22 cellular contexts compared by ENCODE assay signal in genomic region chr12:66217342-66217929, GRCh38. TPM values are rescaled to one million over a fixed set of nuclear protein-coding genes. Genes with fewer than 3 reads are reported as not detected.
DNase-seq lines count a peak whose midpoint lies in the region; ATAC-seq and TF ChIP-seq lines count a peak whose summit lies in the region.
"Had no signal": no experiment of that assay in that cellular context is flagged by ENCODE, and none has a peak within 500 bp of the region (broad histone marks: within the 10 kb centered on the region; RNA-seq: fewer than 3 reads in every experiment).

No MANE protein-coding gene starts in this region.

- no TSS peak for BruUV-seq in OCI-LY7 (replicated peaks; lab: Mats Ljungman, UMichigan)

- H2BK5ac ChIP-seq in mesendoderm (ENCODE audit: low read length): no peak overlapping the region

- no peak overlapping the region for H2BK120ac ChIP-seq in mesendoderm (ENCODE audit: low read depth, low read length)

- H3K79me1 ChIP-seq in mesendoderm (ENCODE audit: low read length): no peaks in the 10 kb centered on the region

- peak overlapping the region; percentile 62 for H3K4me2 ChIP-seq in OCI-LY7 (ENCODE audit: low read length)
- H3K4me2 ChIP-seq in mesendoderm (ENCODE audit: low read length): no peak overlapping the region
- H3K4me2 ChIP-seq: A549 had no signal

- POLR2A ChIA-PET in OCI-LY7 (lab: Charles Lee): interaction anchor here (0.6 to 2.0 kb wide), 6 partner anchors 14 to 118 kb away, joined by 3 to 4 read pairs (median 4); no protein-coding TSS in a partner anchor

- peaks cover 18% of the 10 kb centered on the region for H3K9me3 ChIP-seq in OCI-LY7 (ENCODE audit: low read length)
- H3K9me3 ChIP-seq in adrenal gland (replicated peaks in 1 of 3): no peaks in the 10 kb centered on the region
- H3K9me3 ChIP-seq: uterus had no signal

- peak overlapping the region; percentile 27 for H3K4me3 ChIP-seq in OCI-LY7 (ENCODE audit: low read depth, low read length, poor library complexity, severe bottlenecking)
- H3K4me3 ChIP-seq in adrenal gland: no peak overlapping the region
- no peak overlapping the region for H3K4me3 ChIP-seq in mesendoderm (ENCODE audit: low read length)
- H3K4me3 ChIP-seq: A549, mucosa of descending colon, SJCRH30, skin epidermis, uterus had no signal

- no peaks in the 10 kb centered on the region for H3K27me3 ChIP-seq in adrenal gland
- no peaks in the 10 kb centered on the region for H3K27me3 ChIP-seq in mesendoderm (ENCODE audit: insufficient read depth, low read length, poor library complexity)
- H3K27me3 ChIP-seq: SJCRH30, uterus had no signal

- no peak overlapping the region for H3K27ac ChIP-seq in OCI-LY7 (ENCODE audit: low read depth, low read length, poor library complexity, severe bottlenecking)
- no peak overlapping the region for H3K27ac ChIP-seq in adrenal gland
- H3K27ac ChIP-seq in mesendoderm (ENCODE audit: low read depth, low read length): no peak overlapping the region
- H3K27ac ChIP-seq: A549, SJCRH30, uterus had no signal

- CTCF ChIA-PET in OCI-LY7 (lab: Charles Lee; ENCODE audit: unreplicated experiment): interaction anchor here (0.5 kb wide), 1 partner anchor 10 kb away, joined by 5 read pairs; no protein-coding TSS in a partner anchor

- peak; percentile 47 to 54 for DNase-seq in AML-193 (lab: John Stamatoyannopoulos, UW)
- DNase-seq in OCI-LY7 (ENCODE audit: low spot score): peak; percentile 27
- peak; percentile 25 for DNase-seq in naive B cell
- no peak for DNase-seq in adrenal gland
- DNase-seq in H4 (ENCODE audit: low spot score): no peak
- no peak for DNase-seq in mesendoderm
- DNase-seq: Calu3, cortex of kidney, DND-41, islet precursor cell, mucosa of descending colon, NCI-H1436 treated with DMSO at 0.1 percent for 48 hours, NCI-H2107, NCI-H446, NCI-H82, SJCRH30, uterus had no signal

- H3K36me3 ChIP-seq in OCI-LY7 (ENCODE audit: insufficient read depth, low read length): peaks cover 5% of the 10 kb centered on the region; the same call in 1 of the 2 replicates
- H3K36me3 ChIP-seq in adrenal gland (replicated peaks in 1 of 2): no peaks in the 10 kb centered on the region
- no peaks in the 10 kb centered on the region for H3K36me3 ChIP-seq in mesendoderm (ENCODE audit: control insufficient read depth, insufficient read depth, low read length)
- H3K36me3 ChIP-seq: uterus had no signal

- no peak overlapping the region for H2AK5ac ChIP-seq in mesendoderm (ENCODE audit: low read length)

- TF ChIP-seq POLR2A in adrenal gland (IDR thresholded peaks at IDR 0.05): no peak

- H3K9me2 ChIP-seq in OCI-LY7 (ENCODE audit: insufficient read depth, low read length): no peaks in the 10 kb centered on the region

- H3K23ac ChIP-seq in mesendoderm (ENCODE audit: low read length): no peak overlapping the region

- ATAC-seq in naive B cell (ENCODE audit: low read depth in 2 of 2): peak; percentile 86 to 92
- ATAC-seq in HG03045 (IDR thresholded peaks at IDR 0.05; ENCODE audit: unreplicated experiment): no peak
- ATAC-seq: A549, HepG2, mucosa of descending colon had no signal

- H3K27ac Mint-ChIP-seq in IgD-negative memory B cell (peak overlapping the region in 2 of 3 donors; percentile 1 to 4), naive B cell (peak overlapping the region; percentile 42 to 98 (median 86))

- H3K36me3 Mint-ChIP-seq in IgD-negative memory B cell (peaks cover 2% of the 10 kb centered on the region), naive B cell (peaks cover 6 to 10% of the 10 kb centered on the region in 2 donors)

- H4K8ac ChIP-seq in mesendoderm (ENCODE audit: low read depth, low read length): no peak overlapping the region

- H3K4me1 Mint-ChIP-seq in IgD-negative memory B cell (peaks cover 13 to 21% (median 14%) of the 10 kb centered on the region in 3 donors), naive B cell (peaks cover 22 to 32% (median 25%) of the 10 kb centered on the region in 3 donors)

- H3K79me2 ChIP-seq in OCI-LY7 (ENCODE audit: insufficient read depth, low read depth, low read length): no peaks in the 10 kb centered on the region
- H3K79me2 ChIP-seq in mesendoderm (ENCODE audit: control insufficient read depth, insufficient read depth, low read length): no peaks in the 10 kb centered on the region

- H4K20me1 ChIP-seq in OCI-LY7 (ENCODE audit: insufficient read depth, low read length): no peaks in the 10 kb centered on the region

- no peak overlapping the region for H3K56ac ChIP-seq in mesendoderm (ENCODE audit: low read length)

- TF ChIP-seq CTCF in OCI-LY7 (conservative IDR thresholded peaks at IDR 0.05; ENCODE audit: low read length) (no peak), adrenal gland (IDR thresholded peaks at IDR 0.05) (no peak)

- H2AFZ ChIP-seq in OCI-LY7 (ENCODE audit: low read length): peak overlapping the region; percentile 90

- H3K9me3 Mint-ChIP-seq in IgD-negative memory B cell: peaks cover 2 to 6% (median 3%) of the 10 kb centered on the region in 3 donors
- H3K9me3 Mint-ChIP-seq in naive B cell: peaks cover 0 to 6% (median 0%) of the 10 kb centered on the region in 7 donors

- H3K9ac ChIP-seq in mesendoderm (ENCODE audit: low read length): no peak overlapping the region

- intact Hi-C loops in OCI-LY7 (cut with micrococcal nuclease; ENCODE audit: unreplicated experiment): no loop called here
- intact Hi-C loops in adrenal gland (cut with DNase I): no loop called here

- H3K4me3 Mint-ChIP-seq in IgD-negative memory B cell: peak overlapping the region in 2 of 4 donors; percentile 53 to 80
- peak overlapping the region; percentile 2 to 72 (median 56) for H3K4me3 Mint-ChIP-seq in naive B cell

- 65 to 67% (median 66%) methylated on average over 4 of the region's 4 CpGs for WGBS in adrenal gland, 4 donors
- no CpG with 5 or more reads among the region's 4 CpGs for WGBS in mesendoderm (ENCODE audit: extremely low coverage, insufficient coverage, low lambda C conversion rate)

- no peak overlapping the region for H3K4ac ChIP-seq in mesendoderm (ENCODE audit: low read depth, low read length)

- H3K27me3 Mint-ChIP-seq in IgD-negative memory B cell (peaks cover 3% of the 10 kb centered on the region), naive B cell (no peaks in the 10 kb centered on the region)

- H2BK15ac ChIP-seq in mesendoderm (replicated peaks; ENCODE audit: low read depth): no peak overlapping the region

- no peak overlapping the region for H3K18ac ChIP-seq in mesendoderm (ENCODE audit: low read length)

- H3K4me1 ChIP-seq in OCI-LY7 (ENCODE audit: insufficient read depth, low read length, poor library complexity, severe bottlenecking) (peaks cover 14% of the 10 kb centered on the region), adrenal gland (replicated peaks in 1 of 2) (no peaks in the 10 kb centered on the region), mesendoderm (ENCODE audit: control insufficient read depth, low read depth, low read length) (no peaks in the 10 kb centered on the region)
- H3K4me1 ChIP-seq: A549, SJCRH30, uterus had no signal

- H4K5ac ChIP-seq in mesendoderm (ENCODE audit: low read length): no peak overlapping the region

RNA-seq across cellular contexts. Expression of gene IRAK3, which starts 28.4 kb away (rescaled TPM):
- polyA plus RNA-seq in IgD-negative memory B cell: not detected
- 0.95 TPM in 1 of 2 replicates, not detected in the other for total RNA-seq in OCI-LY7 (2014; rRNA removed; shearing (Covaris generic))
- total RNA-seq in OCI-LY7 (2022): 0.04 and 0.08 TPM in 2 replicates
- 1 to 10 TPM in 5 of 6 donors, not detected in 1; 1.7 to 7.3 (median 2.1) TPM for polyA plus RNA-seq in naive B cell (ENCODE audit: low read depth in 6 of 6)
- 10 to 100 TPM in 5 of 8 donors, 1 to 10 TPM in 3; 7.1 to 29.0 (median 11.6) TPM for total RNA-seq in adrenal gland
- polyA plus RNA-seq in adrenal gland: 1 to 10 TPM; 3.3 to 6.4 (median 4.9) TPM
- 0.02 TPM in 1 of 2 replicates, not detected in the other for total RNA-seq in H4 (2014; rRNA removed; shearing (Covaris generic))
- polyA plus RNA-seq in mesendoderm (2013, experiment 1 of 2): 1.7 TPM
- polyA plus RNA-seq in mesendoderm (2013, experiment 2 of 2): 1.9 TPM
- total RNA-seq: HepG2 had no signal

RNA-seq across cellular contexts. Expression of gene TMBIM4, which starts 47.6 kb away (rescaled TPM):
- polyA plus RNA-seq in IgD-negative memory B cell: 324 TPM
- 16.0 and 19.2 TPM in 2 replicates for total RNA-seq in OCI-LY7 (2014; rRNA removed; shearing (Covaris generic))
- 57.0 and 62.7 TPM in 2 replicates for total RNA-seq in OCI-LY7 (2022)
- 100 to 1,000 TPM; 368 to 703 (median 513) TPM for polyA plus RNA-seq in naive B cell (ENCODE audit: low read depth in 6 of 6)
- 100 to 1,000 TPM; 173 to 291 (median 226) TPM for total RNA-seq in adrenal gland
- polyA plus RNA-seq in adrenal gland: 100 to 1,000 TPM in 2 of 3 donors, 10 to 100 TPM in 1; 94.3 to 248 (median 149) TPM
- 114 and 182 TPM in 2 replicates for total RNA-seq in H4 (2014; rRNA removed; shearing (Covaris generic))
- polyA plus RNA-seq in mesendoderm (2013, experiment 1 of 2): 39.7 TPM
- 39.8 TPM for polyA plus RNA-seq in mesendoderm (2013, experiment 2 of 2)

Comparison
In these comparisons a context has a peak if more than half of its experiments do, and no peak if none do; other contexts are left out.
1. DNase-seq: peak in AML-193 (2 of 2), OCI-LY7 (single experiment) and naive B cell (single experiment); none in adrenal gland (0 of 7), H4 (single experiment) and mesendoderm (single experiment).